In the genomic region with DNA sequence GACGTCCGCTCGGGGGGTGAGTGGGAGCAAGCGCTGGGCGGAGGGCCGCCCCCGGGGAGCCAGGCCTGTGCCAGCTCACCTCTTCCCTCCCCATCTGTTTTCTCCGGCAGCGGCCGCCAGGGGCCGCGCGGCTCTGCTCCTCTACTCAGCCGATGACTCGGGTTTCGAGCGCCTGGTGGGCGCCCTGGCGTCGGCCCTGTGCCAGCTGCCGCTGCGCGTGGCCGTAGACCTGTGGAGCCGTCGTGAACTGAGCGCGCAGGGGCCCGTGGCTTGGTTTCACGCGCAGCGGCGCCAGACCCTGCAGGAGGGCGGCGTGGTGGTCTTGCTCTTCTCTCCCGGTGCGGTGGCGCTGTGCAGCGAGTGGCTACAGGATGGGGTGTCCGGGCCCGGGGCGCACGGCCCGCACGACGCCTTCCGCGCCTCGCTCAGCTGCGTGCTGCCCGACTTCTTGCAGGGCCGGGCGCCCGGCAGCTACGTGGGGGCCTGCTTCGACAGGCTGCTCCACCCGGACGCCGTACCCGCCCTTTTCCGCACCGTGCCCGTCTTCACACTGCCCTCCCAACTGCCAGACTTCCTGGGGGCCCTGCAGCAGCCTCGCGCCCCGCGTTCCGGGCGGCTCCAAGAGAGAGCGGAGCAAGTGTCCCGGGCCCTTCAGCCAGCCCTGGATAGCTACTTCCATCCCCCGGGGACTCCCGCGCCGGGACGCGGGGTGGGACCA, we compare ENCODE assay signal across 1 cellular context.
TF ChIP-seq lines count a peak whose summit lies in the region.

No MANE protein-coding gene starts in this region.

TF ChIP-seq in HepG2, 621 proteins besides CTCF, POLR2A, EP300 and RAD21 (continued from another document and continues in another):
- TF ChIP-seq, protein P1, sequence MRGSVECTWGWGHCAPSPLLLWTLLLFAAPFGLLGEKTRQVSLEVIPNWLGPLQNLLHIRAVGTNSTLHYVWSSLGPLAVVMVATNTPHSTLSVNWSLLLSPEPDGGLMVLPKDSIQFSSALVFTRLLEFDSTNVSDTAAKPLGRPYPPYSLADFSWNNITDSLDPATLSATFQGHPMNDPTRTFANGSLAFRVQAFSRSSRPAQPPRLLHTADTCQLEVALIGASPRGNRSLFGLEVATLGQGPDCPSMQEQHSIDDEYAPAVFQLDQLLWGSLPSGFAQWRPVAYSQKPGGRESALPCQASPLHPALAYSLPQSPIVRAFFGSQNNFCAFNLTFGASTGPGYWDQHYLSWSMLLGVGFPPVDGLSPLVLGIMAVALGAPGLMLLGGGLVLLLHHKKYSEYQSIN (CRISPR knock-in tag; IDR thresholded peaks at IDR 0.05; ENCODE audit: borderline replicate concordance): no peak
- TF ChIP-seq, protein P2, sequence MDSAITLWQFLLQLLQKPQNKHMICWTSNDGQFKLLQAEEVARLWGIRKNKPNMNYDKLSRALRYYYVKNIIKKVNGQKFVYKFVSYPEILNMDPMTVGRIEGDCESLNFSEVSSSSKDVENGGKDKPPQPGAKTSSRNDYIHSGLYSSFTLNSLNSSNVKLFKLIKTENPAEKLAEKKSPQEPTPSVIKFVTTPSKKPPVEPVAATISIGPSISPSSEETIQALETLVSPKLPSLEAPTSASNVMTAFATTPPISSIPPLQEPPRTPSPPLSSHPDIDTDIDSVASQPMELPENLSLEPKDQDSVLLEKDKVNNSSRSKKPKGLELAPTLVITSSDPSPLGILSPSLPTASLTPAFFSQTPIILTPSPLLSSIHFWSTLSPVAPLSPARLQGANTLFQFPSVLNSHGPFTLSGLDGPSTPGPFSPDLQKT (CRISPR knock-in tag; IDR thresholded peaks at IDR 0.05; ENCODE audit: borderline replicate concordance): 0 out of 2 replicates have a peak, but pooled peaks have one; percentile 25
- TF ChIP-seq ATF5 (CRISPR knock-in tag; IDR thresholded peaks at IDR 0.05; ENCODE audit: low read depth) (no peak), ZNF414 (CRISPR knock-in tag; IDR thresholded peaks at IDR 0.05) (no peak), PHF21A (CRISPR knock-in tag; IDR thresholded peaks at IDR 0.05) (peak; percentile 18; the same call in 1 of the 2 replicates), ARID2 (CRISPR knock-in tag; IDR thresholded peaks at IDR 0.05; ENCODE audit: borderline replicate concordance) (no peak), DNMT3B (CRISPR knock-in tag; conservative IDR thresholded peaks at IDR 0.05) (no peak), ZBTB42 (CRISPR knock-in tag; IDR thresholded peaks at IDR 0.05) (peak; percentile 35; the same call in 1 of the 2 replicates), ZNF329 (CRISPR knock-in tag; IDR thresholded peaks at IDR 0.05; ENCODE audit: low read depth) (no peak), GATA4 (IDR thresholded peaks at IDR 0.05; ENCODE audit: borderline replicate concordance, low read depth) (no peak), ZFYVE20 (CRISPR knock-in tag; IDR thresholded peaks at IDR 0.05; ENCODE audit: borderline replicate concordance, low read depth) (no peak), ZKSCAN8 (CRISPR knock-in tag; IDR thresholded peaks at IDR 0.05; ENCODE audit: borderline replicate concordance) (no peak), RAD51 (IDR thresholded peaks at IDR 0.05; ENCODE audit: borderline replicate concordance) (no peak), ZNF326 (CRISPR knock-in tag; IDR thresholded peaks at IDR 0.05; ENCODE audit: borderline replicate concordance) (no peak), MTA1 (CRISPR knock-in tag; IDR thresholded peaks at IDR 0.05; ENCODE audit: borderline replicate concordance) (peak; percentile 43; the same call in 1 of the 2 replicates), SNAI1 (CRISPR knock-in tag; IDR thresholded peaks at IDR 0.05; ENCODE audit: borderline replicate concordance) (peak; percentile 86; the same call in 1 of the 2 replicates), ZNF207 (IDR thresholded peaks at IDR 0.05; ENCODE audit: borderline replicate concordance) (no peak), GTF3A (CRISPR knock-in tag; conservative IDR thresholded peaks at IDR 0.05) (no peak), FOXM1 (CRISPR knock-in tag; IDR thresholded peaks at IDR 0.05) (0 out of 2 replicates have a peak, but pooled peaks have one; percentile 10), ZNF614 (CRISPR knock-in tag; IDR thresholded peaks at IDR 0.05; ENCODE audit: borderline replicate concordance) (no peak), SAFB2 (CRISPR knock-in tag; IDR thresholded peaks at IDR 0.05; ENCODE audit: borderline replicate concordance, low read depth) (peak; percentile 63), ZNF3 (CRISPR knock-in tag; IDR thresholded peaks at IDR 0.05) (no peak), ZMAT5 (CRISPR knock-in tag; IDR thresholded peaks at IDR 0.05; ENCODE audit: borderline replicate concordance, low read depth) (no peak), IKZF5 (CRISPR knock-in tag; IDR thresholded peaks at IDR 0.05) (peak; percentile 61), RBM22 (optimal IDR thresholded peaks at IDR 0.05; ENCODE audit: low read length) (no peak), ZXDC (CRISPR knock-in tag; IDR thresholded peaks at IDR 0.05) (0 out of 2 replicates have a peak, but pooled peaks have one; percentile 58), ISX (CRISPR knock-in tag; conservative IDR thresholded peaks at IDR 0.05) (peak; percentile 22; the same call in 1 of the 2 replicates), KDM5B (CRISPR knock-in tag; IDR thresholded peaks at IDR 0.05; ENCODE audit: borderline replicate concordance) (peak; percentile 74), MED13 (CRISPR knock-in tag; IDR thresholded peaks at IDR 0.05) (peak; percentile 48; the same call in 1 of the 2 replicates), JUND (CRISPR knock-in tag; IDR thresholded peaks at IDR 0.05) (0 out of 2 replicates have a peak, but pooled peaks have one; percentile 48), AKAP8 (CRISPR knock-in tag; IDR thresholded peaks at IDR 0.05) (0 out of 2 replicates have a peak, but pooled peaks have one; percentile 15), ZSCAN5A (CRISPR knock-in tag; IDR thresholded peaks at IDR 0.05; ENCODE audit: borderline replicate concordance) (no peak), ZNF740 (CRISPR knock-in tag; IDR thresholded peaks at IDR 0.05) (0 out of 2 replicates have a peak, but pooled peaks have one; percentile 9), ZNF672 (CRISPR knock-in tag; IDR thresholded peaks at IDR 0.05) (no peak), FOXJ3 (CRISPR knock-in tag; IDR thresholded peaks at IDR 0.05; ENCODE audit: borderline replicate concordance) (peak; percentile 12; the same call in 1 of the 2 replicates)
- TF ChIP-seq, protein P3, sequence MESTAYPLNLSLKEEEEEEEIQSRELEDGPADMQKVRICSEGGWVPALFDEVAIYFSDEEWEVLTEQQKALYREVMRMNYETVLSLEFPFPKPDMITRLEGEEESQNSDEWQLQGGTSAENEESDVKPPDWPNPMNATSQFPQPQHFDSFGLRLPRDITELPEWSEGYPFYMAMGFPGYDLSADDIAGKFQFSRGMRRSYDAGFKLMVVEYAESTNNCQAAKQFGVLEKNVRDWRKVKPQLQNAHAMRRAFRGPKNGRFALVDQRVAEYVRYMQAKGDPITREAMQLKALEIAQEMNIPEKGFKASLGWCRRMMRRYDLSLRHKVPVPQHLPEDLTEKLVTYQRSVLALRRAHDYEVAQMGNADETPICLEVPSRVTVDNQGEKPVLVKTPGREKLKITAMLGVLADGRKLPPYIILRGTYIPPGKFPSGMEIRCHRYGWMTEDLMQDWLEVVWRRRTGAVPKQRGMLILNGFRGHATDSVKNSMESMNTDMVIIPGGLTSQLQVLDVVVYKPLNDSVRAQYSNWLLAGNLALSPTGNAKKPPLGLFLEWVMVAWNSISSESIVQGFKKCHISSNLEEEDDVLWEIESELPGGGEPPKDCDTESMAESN (CRISPR knock-in tag; conservative IDR thresholded peaks at IDR 0.05): no peak; the same call in none of the 2 replicates
- TF ChIP-seq, protein P4, sequence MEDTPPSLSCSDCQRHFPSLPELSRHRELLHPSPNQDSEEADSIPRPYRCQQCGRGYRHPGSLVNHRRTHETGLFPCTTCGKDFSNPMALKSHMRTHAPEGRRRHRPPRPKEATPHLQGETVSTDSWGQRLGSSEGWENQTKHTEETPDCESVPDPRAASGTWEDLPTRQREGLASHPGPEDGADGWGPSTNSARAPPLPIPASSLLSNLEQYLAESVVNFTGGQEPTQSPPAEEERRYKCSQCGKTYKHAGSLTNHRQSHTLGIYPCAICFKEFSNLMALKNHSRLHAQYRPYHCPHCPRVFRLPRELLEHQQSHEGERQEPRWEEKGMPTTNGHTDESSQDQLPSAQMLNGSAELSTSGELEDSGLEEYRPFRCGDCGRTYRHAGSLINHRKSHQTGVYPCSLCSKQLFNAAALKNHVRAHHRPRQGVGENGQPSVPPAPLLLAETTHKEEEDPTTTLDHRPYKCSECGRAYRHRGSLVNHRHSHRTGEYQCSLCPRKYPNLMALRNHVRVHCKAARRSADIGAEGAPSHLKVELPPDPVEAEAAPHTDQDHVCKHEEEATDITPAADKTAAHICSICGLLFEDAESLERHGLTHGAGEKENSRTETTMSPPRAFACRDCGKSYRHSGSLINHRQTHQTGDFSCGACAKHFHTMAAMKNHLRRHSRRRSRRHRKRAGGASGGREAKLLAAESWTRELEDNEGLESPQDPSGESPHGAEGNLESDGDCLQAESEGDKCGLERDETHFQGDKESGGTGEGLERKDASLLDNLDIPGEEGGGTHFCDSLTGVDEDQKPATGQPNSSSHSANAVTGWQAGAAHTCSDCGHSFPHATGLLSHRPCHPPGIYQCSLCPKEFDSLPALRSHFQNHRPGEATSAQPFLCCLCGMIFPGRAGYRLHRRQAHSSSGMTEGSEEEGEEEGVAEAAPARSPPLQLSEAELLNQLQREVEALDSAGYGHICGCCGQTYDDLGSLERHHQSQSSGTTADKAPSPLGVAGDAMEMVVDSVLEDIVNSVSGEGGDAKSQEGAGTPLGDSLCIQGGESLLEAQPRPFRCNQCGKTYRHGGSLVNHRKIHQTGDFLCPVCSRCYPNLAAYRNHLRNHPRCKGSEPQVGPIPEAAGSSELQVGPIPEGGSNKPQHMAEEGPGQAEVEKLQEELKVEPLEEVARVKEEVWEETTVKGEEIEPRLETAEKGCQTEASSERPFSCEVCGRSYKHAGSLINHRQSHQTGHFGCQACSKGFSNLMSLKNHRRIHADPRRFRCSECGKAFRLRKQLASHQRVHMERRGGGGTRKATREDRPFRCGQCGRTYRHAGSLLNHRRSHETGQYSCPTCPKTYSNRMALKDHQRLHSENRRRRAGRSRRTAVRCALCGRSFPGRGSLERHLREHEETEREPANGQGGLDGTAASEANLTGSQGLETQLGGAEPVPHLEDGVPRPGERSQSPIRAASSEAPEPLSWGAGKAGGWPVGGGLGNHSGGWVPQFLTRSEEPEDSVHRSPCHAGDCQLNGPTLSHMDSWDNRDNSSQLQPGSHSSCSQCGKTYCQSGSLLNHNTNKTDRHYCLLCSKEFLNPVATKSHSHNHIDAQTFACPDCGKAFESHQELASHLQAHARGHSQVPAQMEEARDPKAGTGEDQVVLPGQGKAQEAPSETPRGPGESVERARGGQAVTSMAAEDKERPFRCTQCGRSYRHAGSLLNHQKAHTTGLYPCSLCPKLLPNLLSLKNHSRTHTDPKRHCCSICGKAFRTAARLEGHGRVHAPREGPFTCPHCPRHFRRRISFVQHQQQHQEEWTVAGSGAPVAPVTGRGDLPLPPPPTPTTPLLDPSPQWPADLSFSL (CRISPR knock-in tag; IDR thresholded peaks at IDR 0.05): 0 out of 2 replicates have a peak, but pooled peaks have one; percentile 33
